In the genomic region with DNA sequence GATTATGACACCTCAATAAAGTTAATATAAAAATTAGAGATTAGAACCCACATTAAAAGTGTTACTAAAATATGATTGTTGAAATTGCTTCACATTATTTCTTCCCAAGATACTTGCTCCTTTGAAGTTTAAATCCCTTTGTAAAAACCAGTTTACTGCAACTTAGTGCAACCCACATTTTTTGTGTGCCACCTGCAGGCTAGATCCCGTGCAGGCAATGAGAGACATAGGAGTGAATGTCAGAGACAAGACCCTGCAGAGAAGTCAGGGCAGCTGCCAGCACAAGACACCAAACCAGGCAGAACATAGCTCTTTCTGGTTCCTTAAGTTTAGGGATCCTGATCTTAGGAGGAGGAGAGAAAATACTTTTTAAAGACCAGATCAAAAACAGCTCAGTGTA, we compare ENCODE assay signal across 17 cellular contexts.
"Had no signal": no experiment of that assay in that cellular context is flagged by ENCODE, and none has a peak within 500 bp of the region (broad histone marks: within the 10 kb centered on the region; RNA-seq: fewer than 3 reads in every experiment).

No MANE protein-coding gene starts in this region.

- H3K27ac Mint-ChIP-seq: activated CD4-positive, alpha-beta T cell treated with anti-CD3 and anti-CD28 coated beads, Interleukin-2, amount 10 ng/mL, durations not matched to agents 7 days and 5 days; activated T-helper 1 cell treated with anti-CD3 and anti-CD28 coated beads, Interleukin-12 subunit alpha, Interleukin-12 subunit beta, Interleukin-2, Interleukin-4 antibody, amounts not matched to agents 30 ng/mL and 10 ng/mL and 1 ng/mL, durations not matched to agents 14 hours and 24 hours and 36 hours; memory B cell; naive thymus-derived CD8-positive, alpha-beta T cell; progenitor cell of endocrine pancreas had no signal

- H3K9me3 Mint-ChIP-seq: activated CD4-positive, alpha-beta T cell treated with anti-CD3 and anti-CD28 coated beads, Interleukin-2, amount 10 ng/mL, durations not matched to agents 7 days and 5 days; activated T-helper 1 cell treated with anti-CD3 and anti-CD28 coated beads, Interleukin-12 subunit alpha, Interleukin-12 subunit beta, Interleukin-2, Interleukin-4 antibody, amounts not matched to agents 30 ng/mL and 10 ng/mL and 1 ng/mL, durations not matched to agents 14 hours and 24 hours and 36 hours had no signal

- H3K36me3 Mint-ChIP-seq: memory B cell; naive thymus-derived CD8-positive, alpha-beta T cell had no signal

- H3K27me3 Mint-ChIP-seq: progenitor cell of endocrine pancreas had no signal

- H3K4me3 ChIP-seq: gastroesophageal sphincter, skin epidermis, tibial nerve, vagina had no signal

- DNase-seq: activated CD4-positive, alpha-beta T cell treated with anti-CD3 and anti-CD28 coated beads, Interleukin-2, amount 10 ng/mL, durations not matched to agents 7 days and 5 days; anterior cingulate cortex; erythroblast; islet precursor cell; naive thymus-derived CD8-positive, alpha-beta T cell; nucleus accumbens; right cardiac atrium; stimulated activated CD4-positive, alpha-beta T cell treated with anti-CD3 and anti-CD28 coated beads, Interleukin-4, amount 100 ng/mL, for 24 hours; stimulated activated naive CD4-positive, alpha-beta T cell; substantia nigra had no signal

- H3K27me3 ChIP-seq: gastroesophageal sphincter, tibial nerve, vagina had no signal

- H3K4me3 Mint-ChIP-seq: activated CD4-positive, alpha-beta T cell treated with anti-CD3 and anti-CD28 coated beads, Interleukin-2, amount 10 ng/mL, durations not matched to agents 7 days and 5 days; activated T-helper 1 cell treated with anti-CD3 and anti-CD28 coated beads, Interleukin-12 subunit alpha, Interleukin-12 subunit beta, Interleukin-2, Interleukin-4 antibody, amounts not matched to agents 30 ng/mL and 10 ng/mL and 1 ng/mL, durations not matched to agents 14 hours and 24 hours and 36 hours; memory B cell; naive thymus-derived CD8-positive, alpha-beta T cell had no signal

- H3K36me3 ChIP-seq: gastroesophageal sphincter, tibial nerve, vagina had no signal

- H3K9me3 ChIP-seq: gastroesophageal sphincter, tibial nerve, vagina had no signal

- H3K4me1 Mint-ChIP-seq: activated CD4-positive, alpha-beta T cell treated with anti-CD3 and anti-CD28 coated beads, Interleukin-2, amount 10 ng/mL, durations not matched to agents 7 days and 5 days; memory B cell; naive thymus-derived CD8-positive, alpha-beta T cell had no signal

- H3K27ac ChIP-seq: gastroesophageal sphincter, skin epidermis, tibial nerve, vagina had no signal
